15 cellular contexts compared by ENCODE assay signal in the genomic region with DNA sequence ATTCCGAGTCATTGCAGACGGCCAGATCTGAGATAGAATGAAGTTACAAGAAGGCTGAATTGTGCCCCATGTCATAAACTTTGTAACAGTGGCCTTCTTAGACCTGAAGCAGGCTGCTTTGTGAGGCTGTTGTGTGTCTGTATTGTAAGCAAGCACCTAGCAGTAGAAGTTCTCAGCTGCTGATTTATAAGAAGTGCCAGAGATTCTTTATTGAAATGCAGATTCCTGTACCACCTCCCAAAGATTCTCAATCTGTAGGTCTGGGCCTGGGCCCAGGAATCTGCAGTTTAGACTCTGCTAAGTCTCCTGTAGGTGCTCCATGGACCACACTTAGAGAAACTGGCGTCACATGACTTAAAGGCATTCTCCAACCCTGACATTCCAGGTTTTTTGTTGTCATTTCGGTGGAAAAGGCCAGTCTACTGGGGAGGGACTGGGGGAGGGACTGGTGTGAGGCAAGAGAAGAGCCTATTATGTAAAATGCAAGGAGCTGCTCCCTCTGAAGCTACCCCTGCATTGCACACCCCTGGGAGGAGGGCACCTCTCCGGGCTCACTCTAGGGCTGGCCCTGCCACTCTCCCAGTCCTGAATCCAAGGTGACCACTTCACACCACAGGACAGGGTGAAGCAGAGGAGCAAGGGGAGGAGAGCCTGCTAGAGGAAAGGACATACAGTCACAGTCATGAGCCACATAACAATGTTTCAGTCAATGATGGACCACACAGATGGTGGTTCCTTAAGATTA. TPM values are rescaled to one million over a fixed set of nuclear protein-coding genes. Genes with fewer than 3 reads are reported as not detected.
A peak's percentile ranks its signal among the peaks of the same experiment; 100 is the strongest.
DNase-seq lines count a peak whose midpoint lies in the region; ATAC-seq, FAIRE-seq and TF ChIP-seq lines count a peak whose summit lies in the region.
"Had no signal": no experiment of that assay in that cellular context is flagged by ENCODE, and none has a peak within 500 bp of the region (broad histone marks: within the 10 kb centered on the region; RNA-seq: fewer than 3 reads in every experiment).

No MANE protein-coding gene starts in this region.

- H3K4me3 Mint-ChIP-seq in activated naive CD4-positive, alpha-beta T cell treated with anti-CD3 and anti-CD28 coated beads for 36 hours, result peak overlapping the region; percentile 47
- H3K4me3 Mint-ChIP-seq in activated naive CD4-positive, alpha-beta T cell treated with anti-CD3 and anti-CD28 coated beads, Interleukin-2, amount 10 ng/mL, durations not matched to agents 7 days and 5 days, result no peak overlapping the region
- no peak overlapping the region for H3K4me3 Mint-ChIP-seq in T-helper 17 cell
- H3K4me3 Mint-ChIP-seq: activated CD4-positive, alpha-beta memory T cell treated with anti-CD3 and anti-CD28 coated beads, Interleukin-2, amount 10 ng/mL, durations not matched to agents 7 days and 5 days had no signal

- H2AK5ac ChIP-seq in mesenchymal stem cell (ENCODE audit: low read length, severe bottlenecking), result no peak overlapping the region

- ATAC-seq in GM12878 (no peak), thoracic aorta (ENCODE audit: insufficient number of reproducible peaks, low FRiP score, low read depth) (no peak), T-helper 17 cell (no peak)

- no TSS peak for BruUV-seq in GM12878 (replicated peaks; lab: Mats Ljungman, UMichigan)

- no peak for TF ChIP-seq EP300 in GM12878 (IDR thresholded peaks at IDR 0.05; ENCODE audit: borderline replicate concordance in 1 of 2, control insufficient read depth in 1 of 2, low read depth in 2 of 2, low read length in 2 of 2)

- H3K9ac ChIP-seq in GM12878 (ENCODE audit: control insufficient read depth, insufficient read depth, low read length) (no peak overlapping the region), mesenchymal stem cell (ENCODE audit: low read length) (no peak overlapping the region)

- no peaks in the 10 kb centered on the region for H3K36me3 Mint-ChIP-seq in activated naive CD4-positive, alpha-beta T cell treated with anti-CD3 and anti-CD28 coated beads for 36 hours (ENCODE audit: low read depth)
- no peaks in the 10 kb centered on the region for H3K36me3 Mint-ChIP-seq in activated naive CD4-positive, alpha-beta T cell treated with anti-CD3 and anti-CD28 coated beads, Interleukin-2, amount 10 ng/mL, durations not matched to agents 7 days and 5 days
- H3K36me3 Mint-ChIP-seq in T-helper 17 cell (ENCODE audit: low read depth), result no peaks in the 10 kb centered on the region
- H3K36me3 Mint-ChIP-seq: IgD-negative memory B cell had no signal

- no peak overlapping the region for H3K23ac ChIP-seq in mesenchymal stem cell (ENCODE audit: low read length in 2 of 2)

- intact Hi-C loops in activated naive CD4-positive, alpha-beta T cell treated with anti-CD3 and anti-CD28 coated beads for 36 hours (cut with micrococcal nuclease), result loop anchor here (1.0 kb wide), 1 partner anchor 282 kb away; no protein-coding TSS in a partner anchor
- intact Hi-C loops in GM12878 (cut with micrococcal nuclease; ENCODE audit: unreplicated experiment), result loop anchor here (1.0 kb wide), 1 partner anchor 282 kb away; no protein-coding TSS in a partner anchor

- H2BK120ac ChIP-seq in mesenchymal stem cell (ENCODE audit: low read depth, low read length), result no peak overlapping the region

- peak overlapping the region; percentile 88 for H4K8ac ChIP-seq in mesenchymal stem cell (ENCODE audit: low read length)

- H3K79me2 ChIP-seq in GM12878 (ENCODE audit: control insufficient read depth, insufficient read depth, low read length), result no peaks in the 10 kb centered on the region

- H2BK5ac ChIP-seq in mesenchymal stem cell (ENCODE audit: low read depth, low read length, poor library complexity, severe bottlenecking), result no peak overlapping the region

- CTCF ChIA-PET in activated naive CD4-positive, alpha-beta T cell treated with anti-CD3 and anti-CD28 coated beads for 36 hours (lab: Charles Lee), result interaction anchor here (0.8 to 3.2 kb wide), 12 partner anchors 8 to 281 kb away, joined by 3 to 34 read pairs (median 4); no protein-coding TSS in a partner anchor
- CTCF ChIA-PET in activated naive CD4-positive, alpha-beta T cell treated with anti-CD3 and anti-CD28 coated beads, Interleukin-2, amount 10 ng/mL, durations not matched to agents 7 days and 5 days (lab: Charles Lee), result interaction anchor here (0.6 to 2.9 kb wide), 11 partner anchors 10 to 282 kb away, joined by 3 to 16 read pairs (median 5); a partner anchor contains a TSS
- CTCF ChIA-PET in GM12878 (lab: Yijun Ruan, JAX), result interaction anchor here (0.6 to 2.9 kb wide), 20 partner anchors 8 to 560 kb away, joined by 3 to 10 read pairs (median 4); no protein-coding TSS in a partner anchor

- peaks cover 6% of the 10 kb centered on the region for H3K27me3 Mint-ChIP-seq in activated naive CD4-positive, alpha-beta T cell treated with anti-CD3 and anti-CD28 coated beads for 36 hours (ENCODE audit: low read depth)
- peaks cover 14% of the 10 kb centered on the region for H3K27me3 Mint-ChIP-seq in activated naive CD4-positive, alpha-beta T cell treated with anti-CD3 and anti-CD28 coated beads, Interleukin-2, amount 10 ng/mL, durations not matched to agents 7 days and 5 days
- H3K27me3 Mint-ChIP-seq in T-helper 17 cell, result peaks cover 23% of the 10 kb centered on the region

- no peaks in the 10 kb centered on the region for H3K9me3 ChIP-seq in GM12878 (replicated peaks; ENCODE audit: control insufficient read depth, insufficient read depth, low read length)
- no peaks in the 10 kb centered on the region for H3K9me3 ChIP-seq in mesenchymal stem cell (ENCODE audit: control insufficient read depth, low read length)
- H3K9me3 ChIP-seq in thoracic aorta, result no peaks in the 10 kb centered on the region
- no peaks in the 10 kb centered on the region for H3K9me3 ChIP-seq in T-helper 17 cell (ENCODE audit: control insufficient read depth, low read length, poor library complexity, severe bottlenecking)
- H3K9me3 ChIP-seq: heart right ventricle, suprapubic skin had no signal

- peak overlapping the region in 1 of 2 experiments; percentile 67 for H3K4ac ChIP-seq in mesenchymal stem cell (ENCODE audit: low read depth in 1 of 2, low read length in 2 of 2)

- no peaks in the 10 kb centered on the region for H3K4me1 ChIP-seq in GM12878 (ENCODE audit: control insufficient read depth, insufficient read depth, low read length)
- peaks cover 9% of the 10 kb centered on the region for H3K4me1 ChIP-seq in mesenchymal stem cell (ENCODE audit: control insufficient read depth, insufficient read depth, low read depth, low read length)
- peaks cover 5 to 17% of the 10 kb centered on the region in 2 donors for H3K4me1 ChIP-seq in thoracic aorta (ENCODE audit: control insufficient read depth in 1 of 2, low read depth in 2 of 2)
- H3K4me1 ChIP-seq: suprapubic skin had no signal

- no peak overlapping the region for H3K27ac Mint-ChIP-seq in activated naive CD4-positive, alpha-beta T cell treated with anti-CD3 and anti-CD28 coated beads for 36 hours
- no peak overlapping the region for H3K27ac Mint-ChIP-seq in activated naive CD4-positive, alpha-beta T cell treated with anti-CD3 and anti-CD28 coated beads, Interleukin-2, amount 10 ng/mL, durations not matched to agents 7 days and 5 days
- no peak overlapping the region for H3K27ac Mint-ChIP-seq in T-helper 17 cell
- H3K27ac Mint-ChIP-seq: activated CD4-positive, alpha-beta memory T cell treated with anti-CD3 and anti-CD28 coated beads, Interleukin-2, amount 10 ng/mL, durations not matched to agents 7 days and 5 days; IgD-negative memory B cell had no signal

- SMC1A ChIA-PET in GM12878 (lab: Charles Lee; ENCODE audit: uncharacterized antibody, unreplicated experiment), result interaction anchor here (0.7 to 1.5 kb wide), 5 partner anchors 7 to 116 kb away, joined by 3 to 4 read pairs (median 3); no protein-coding TSS in a partner anchor

- no peak overlapping the region for H3K4me2 ChIP-seq in GM12878 (ENCODE audit: control insufficient read depth, insufficient read depth)
- no peak overlapping the region for H3K4me2 ChIP-seq in mesenchymal stem cell (ENCODE audit: low read length, poor library complexity, severe bottlenecking)

- WGBS in GM12878 (ENCODE audit: insufficient coverage, insufficient replicate concordance, low lambda C conversion rate, missing lambda C conversion rate), result 7% methylated on average over 4 of the region's 5 CpGs
- 75% methylated on average over 4 of the region's 5 CpGs for WGBS in mesenchymal stem cell

- TF ChIP-seq RAD21 in GM12878 (IDR thresholded peaks at IDR 0.05; ENCODE audit: insufficient read depth, low read depth, low read length), result no peak

- RAD21 ChIA-PET in GM12878 (lab: Charles Lee; ENCODE audit: unreplicated experiment), result interaction anchor here (1.2 kb wide), 1 partner anchor 30 kb away, joined by 3 read pairs; no protein-coding TSS in a partner anchor

- POLR2A ChIA-PET in GM12878 (lab: Charles Lee), result no interaction called here

- TF ChIP-seq POLR2A in GM12878 (IDR thresholded peaks at IDR 0.05; ENCODE audit: low read depth, low read length), result no peak

- H3K27ac ChIP-seq in GM12878 (ENCODE audit: control insufficient read depth, insufficient read depth), result no peak overlapping the region
- no peak overlapping the region for H3K27ac ChIP-seq in mesenchymal stem cell (ENCODE audit: low read length, poor library complexity, severe bottlenecking)
- H3K27ac ChIP-seq in thoracic aorta, result no peak overlapping the region
- H3K27ac ChIP-seq: cardiac muscle cell, heart right ventricle, suprapubic skin had no signal

- no peak overlapping the region for H4K91ac ChIP-seq in mesenchymal stem cell (ENCODE audit: low read length)

- H3K36me3 ChIP-seq in GM12878 (ENCODE audit: control insufficient read depth in 2 of 2, insufficient read depth in 2 of 2, low read length in 1 of 2) (no peaks in the 10 kb centered on the region), mesenchymal stem cell (ENCODE audit: control insufficient read depth in 1 of 2, insufficient read depth in 2 of 2, low read depth in 1 of 2, low read length in 2 of 2) (no peaks in the 10 kb centered on the region), thoracic aorta (no peaks in the 10 kb centered on the region)
- H3K36me3 ChIP-seq: cardiac muscle cell, heart right ventricle, suprapubic skin had no signal

- no peak for DNase-seq in activated naive CD4-positive, alpha-beta T cell treated with anti-CD3 and anti-CD28 coated beads for 36 hours
- no peak for DNase-seq in activated naive CD4-positive, alpha-beta T cell treated with anti-CD3 and anti-CD28 coated beads, Interleukin-2, amount 10 ng/mL, durations not matched to agents 7 days and 5 days
- no peak for DNase-seq in GM12878 (ENCODE audit: low read depth, low spot score)
- no peak for DNase-seq in mesenchymal stem cell
- no peak for DNase-seq in thoracic aorta (ENCODE audit: low spot score)
- DNase-seq in NCI-H1105 treated with DMSO at 0.1 percent for 48 hours (lab: John Stamatoyannopoulos, UW), result no peak
- DNase-seq in Kasumi-1 (lab: John Stamatoyannopoulos, UW), result no peak
- no peak for DNase-seq in T-helper 17 cell

- no peaks in the 10 kb centered on the region for H3K9me3 Mint-ChIP-seq in activated naive CD4-positive, alpha-beta T cell treated with anti-CD3 and anti-CD28 coated beads for 36 hours
- H3K9me3 Mint-ChIP-seq in activated naive CD4-positive, alpha-beta T cell treated with anti-CD3 and anti-CD28 coated beads, Interleukin-2, amount 10 ng/mL, durations not matched to agents 7 days and 5 days, result no peaks in the 10 kb centered on the region
- H3K9me3 Mint-ChIP-seq: activated CD4-positive, alpha-beta memory T cell treated with anti-CD3 and anti-CD28 coated beads, Interleukin-2, amount 10 ng/mL, durations not matched to agents 7 days and 5 days; IgD-negative memory B cell had no signal

- H3K18ac ChIP-seq in mesenchymal stem cell (ENCODE audit: low read depth in 1 of 2, low read length in 2 of 2), result peak overlapping the region; percentile 67 to 72

- no peaks in the 10 kb centered on the region for H3K79me1 ChIP-seq in mesenchymal stem cell (replicated peaks; ENCODE audit: low read length, poor library complexity, severe bottlenecking)

- H3K27me3 ChIP-seq in GM12878 (replicated peaks in 1 of 2; ENCODE audit: control insufficient read depth in 2 of 2, insufficient read depth in 2 of 2, low read length in 1 of 2) (peaks cover 0 to 3% of the 10 kb centered on the region in 2 experiments; a peak in 2 of 4 replicates), mesenchymal stem cell (ENCODE audit: control insufficient read depth in 1 of 2, insufficient read depth in 1 of 2, low read length in 2 of 2) (peaks cover 10 to 15% of the 10 kb centered on the region in 2 experiments), thoracic aorta (replicated peaks; ENCODE audit: insufficient read depth) (no peaks in the 10 kb centered on the region)
- H3K27me3 ChIP-seq: cardiac muscle cell, heart right ventricle had no signal

- H3K4me3 ChIP-seq in GM12878 (no peak overlapping the region), mesenchymal stem cell (ENCODE audit: insufficient read depth in 1 of 2, low read depth in 1 of 2, low read length in 2 of 2) (no peak overlapping the region), thoracic aorta (peak overlapping the region; percentile 47)
- H3K4me3 ChIP-seq: cardiac muscle cell, suprapubic skin had no signal

- in situ Hi-C loops in GM12878 (cut with MboI), result no loop called here

- H2BK15ac ChIP-seq in mesenchymal stem cell (ENCODE audit: low read depth, poor library complexity, severe bottlenecking), result peak overlapping the region; percentile 26

- peaks cover 17% of the 10 kb centered on the region for H3K4me1 Mint-ChIP-seq in activated naive CD4-positive, alpha-beta T cell treated with anti-CD3 and anti-CD28 coated beads for 36 hours (ENCODE audit: low read depth)
- peaks cover 11% of the 10 kb centered on the region for H3K4me1 Mint-ChIP-seq in activated naive CD4-positive, alpha-beta T cell treated with anti-CD3 and anti-CD28 coated beads, Interleukin-2, amount 10 ng/mL, durations not matched to agents 7 days and 5 days
- peaks cover 5% of the 10 kb centered on the region for H3K4me1 Mint-ChIP-seq in T-helper 17 cell

- H3K14ac ChIP-seq in mesenchymal stem cell (ENCODE audit: low read length in 2 of 2), result peak overlapping the region in 1 of 2 experiments; percentile 59

- TF ChIP-seq CTCF in GM12878 (IDR thresholded peaks at IDR 0.05 in 2 of 3, conservative IDR thresholded peaks at IDR 0.05 in 1 of 3; ENCODE audit: control insufficient read depth in 2 of 3, extremely low read depth in 1 of 3, insufficient read depth in 1 of 3, low read depth in 3 of 3, low read length in 3 of 3) (no peak), thoracic aorta (IDR thresholded peaks at IDR 0.05) (no peak)

- H2AFZ ChIP-seq in GM12878 (ENCODE audit: control insufficient read depth, low read depth, low read length) (peak overlapping the region; percentile 59), mesenchymal stem cell (ENCODE audit: low read depth, low read length) (peak overlapping the region; percentile 54)

- peak overlapping the region in 1 of 2 experiments; percentile 31 for H2BK12ac ChIP-seq in mesenchymal stem cell (ENCODE audit: low read length in 2 of 2)

- H4K20me1 ChIP-seq in GM12878 (ENCODE audit: control insufficient read depth, insufficient read depth), result no peaks in the 10 kb centered on the region

- no peak for FAIRE-seq in GM12878 (lab: Jason Lieb, UNC)

RNA-seq across cellular contexts. Expression of a gene that starts 0.8 kb away (rescaled TPM):
- under 1 TPM; 0.41 to 0.42 TPM for total RNA-seq in activated naive CD4-positive, alpha-beta T cell treated with anti-CD3 and anti-CD28 coated beads for 36 hours
- not detected in 2 replicates for total RNA-seq in GM12878 (2013; cell fraction: nucleolus; rRNA removed)
- total RNA-seq in GM12878 (2014; rRNA removed) (0.05 TPM in 1 of 2 replicates, not detected in the other), GM12878 (2014; rRNA removed; fragmentation: Illumina TruSeq; extraction: Trizol) (not detected in 2 replicates), GM12878 (2021) (not detected in 2 replicates), thoracic aorta (not detected), T-helper 17 cell (1 to 10 TPM; 1.3 to 1.7 TPM)
- not detected for polyA plus RNA-seq in GM12878 (2011; ENCODE audit: low read depth)
- polyA plus RNA-seq in GM12878 (2011; rRNA removed) (0.01 and 0.04 TPM in 2 replicates), GM12878 (2014; fragmentation: Illumina TruSeq; extraction: Trizol) (not detected in 2 replicates), GM12878 (2014; fragmentation: Nextera tagmentation; extraction: Ambion mirVana) (not detected), GM12878 (2014; rRNA removed) (0.04 TPM in 1 of 2 replicates, not detected in the other), GM12878 (2016; fragmentation: Nextera tagmentation; extraction: Ambion mirVana) (not detected)
- polyA plus RNA-seq in GM12878 (2011; cell fraction: cytosol; rRNA removed), result not detected in 2 replicates
- 0.04 TPM in 1 of 2 replicates, not detected in the other for polyA plus RNA-seq in GM12878 (2011; cell fraction: nucleus; rRNA removed)
- polyA plus RNA-seq in GM12878 (2012), result not detected in 2 replicates
- 0.15 TPM in 1 of 2 replicates, not detected in the other for polyA minus RNA-seq in GM12878 (2011; rRNA and poly(A)+ RNA removed)
- polyA minus RNA-seq in GM12878 (2011; cell fraction: cytosol; rRNA and poly(A)+ RNA removed), result not detected in 2 replicates
- polyA minus RNA-seq in GM12878 (2011; cell fraction: nucleus; rRNA and poly(A)+ RNA removed), result 0.10 and 0.12 TPM in 2 replicates
- not detected for polyA plus RNA-seq in mesenchymal stem cell (2013, experiment 1 of 2)
- polyA plus RNA-seq in mesenchymal stem cell (2013, experiment 2 of 2), result not detected
- total RNA-seq: A673 had no signal
- polyA plus RNA-seq: cardiac muscle cell, IgD-negative memory B cell had no signal

RNA-seq across cellular contexts. Expression of a gene that starts 16.0 kb away (rescaled TPM):
- total RNA-seq in activated naive CD4-positive, alpha-beta T cell treated with anti-CD3 and anti-CD28 coated beads for 36 hours, result not detected
- not detected in 2 replicates for total RNA-seq in GM12878 (2013; cell fraction: nucleolus; rRNA removed)
- not detected in 2 replicates for total RNA-seq in GM12878 (2014; rRNA removed)
- total RNA-seq in GM12878 (2014; rRNA removed; fragmentation: Illumina TruSeq; extraction: Trizol), result not detected in 2 replicates
- not detected in 2 replicates for total RNA-seq in GM12878 (2021)
- polyA plus RNA-seq in GM12878 (2011; ENCODE audit: low read depth), result not detected
- polyA plus RNA-seq in GM12878 (2011; rRNA removed), result not detected in 2 replicates
- not detected in 2 replicates for polyA plus RNA-seq in GM12878 (2011; cell fraction: cytosol; rRNA removed)
- not detected in 2 replicates for polyA plus RNA-seq in GM12878 (2011; cell fraction: nucleus; rRNA removed)
- not detected in 2 replicates for polyA plus RNA-seq in GM12878 (2012)
- polyA plus RNA-seq in GM12878 (2014; fragmentation: Illumina TruSeq; extraction: Trizol), result not detected in 2 replicates
- not detected for polyA plus RNA-seq in GM12878 (2014; fragmentation: Nextera tagmentation; extraction: Ambion mirVana)
- polyA plus RNA-seq in GM12878 (2014; rRNA removed), result not detected in 2 replicates
- not detected for polyA plus RNA-seq in GM12878 (2016; fragmentation: Nextera tagmentation; extraction: Ambion mirVana)
- not detected in 2 replicates for polyA minus RNA-seq in GM12878 (2011; rRNA and poly(A)+ RNA removed)
- polyA minus RNA-seq in GM12878 (2011; cell fraction: cytosol; rRNA and poly(A)+ RNA removed), result not detected in 2 replicates
- polyA minus RNA-seq in GM12878 (2011; cell fraction: nucleus; rRNA and poly(A)+ RNA removed), result not detected in 2 replicates
- not detected for polyA plus RNA-seq in mesenchymal stem cell (2013, experiment 1 of 2)
- not detected for polyA plus RNA-seq in mesenchymal stem cell (2013, experiment 2 of 2)
- total RNA-seq in thoracic aorta, result not detected
- not detected for total RNA-seq in T-helper 17 cell
- total RNA-seq: A673; activated CD4-positive, alpha-beta memory T cell treated with anti-CD3 and anti-CD28 coated beads, Interleukin-2, amount 10 ng/mL, durations not matched to agents 7 days and 5 days; cardiac muscle cell; heart right ventricle; suprapubic skin had no signal
- polyA plus RNA-seq: cardiac muscle cell, heart right ventricle, IgD-negative memory B cell, neural cell had no signal

RNA-seq across cellular contexts. Expression of a gene that starts 41.8 kb away (rescaled TPM):
- 1 to 10 TPM; 4.1 to 4.9 TPM for total RNA-seq in activated naive CD4-positive, alpha-beta T cell treated with anti-CD3 and anti-CD28 coated beads for 36 hours
- 4.2 and 5.0 TPM in 2 replicates for total RNA-seq in GM12878 (2013; cell fraction: nucleolus; rRNA removed)
- total RNA-seq in GM12878 (2014; rRNA removed) (9.9 and 11.6 TPM in 2 replicates), GM12878 (2014; rRNA removed; fragmentation: Illumina TruSeq; extraction: Trizol) (4.3 TPM in 2 replicates), GM12878 (2021) (7.0 and 7.7 TPM in 2 replicates), thoracic aorta (10 to 100 TPM in 1 of 2 donors, 1 to 10 TPM in 1; 4.9 to 13.3 TPM), T-helper 17 cell (10 to 100 TPM; 18.1 to 23.1 TPM)
- 3.4 TPM for polyA plus RNA-seq in GM12878 (2011; ENCODE audit: low read depth)
- polyA plus RNA-seq in GM12878 (2011; rRNA removed) (5.5 and 6.5 TPM in 2 replicates), GM12878 (2014; fragmentation: Illumina TruSeq; extraction: Trizol) (7.8 and 9.0 TPM in 2 replicates), GM12878 (2014; fragmentation: Nextera tagmentation; extraction: Ambion mirVana) (1 to 10 TPM; 2.9 to 4.0 TPM), GM12878 (2014; rRNA removed) (8.8 and 11.9 TPM in 2 replicates), GM12878 (2016; fragmentation: Nextera tagmentation; extraction: Ambion mirVana) (10 to 100 TPM; 10.7 to 11.3 TPM)
- polyA plus RNA-seq in GM12878 (2011; cell fraction: cytosol; rRNA removed), result 4.8 and 5.9 TPM in 2 replicates
- polyA plus RNA-seq in GM12878 (2011; cell fraction: nucleus; rRNA removed), result 9.8 and 10.1 TPM in 2 replicates
- polyA plus RNA-seq in GM12878 (2012), result 6.4 and 7.2 TPM in 2 replicates
- 2.9 and 4.2 TPM in 2 replicates for polyA minus RNA-seq in GM12878 (2011; rRNA and poly(A)+ RNA removed)
- polyA minus RNA-seq in GM12878 (2011; cell fraction: cytosol; rRNA and poly(A)+ RNA removed), result 2.3 TPM in 1 of 2 replicates, not detected in the other
- 3.6 and 5.7 TPM in 2 replicates for polyA minus RNA-seq in GM12878 (2011; cell fraction: nucleus; rRNA and poly(A)+ RNA removed)
- 4.4 TPM for polyA plus RNA-seq in mesenchymal stem cell (2013, experiment 1 of 2)
- 4.4 TPM for polyA plus RNA-seq in mesenchymal stem cell (2013, experiment 2 of 2)
